ENCODE assay signal across 17 cellular contexts in the genomic region with DNA sequence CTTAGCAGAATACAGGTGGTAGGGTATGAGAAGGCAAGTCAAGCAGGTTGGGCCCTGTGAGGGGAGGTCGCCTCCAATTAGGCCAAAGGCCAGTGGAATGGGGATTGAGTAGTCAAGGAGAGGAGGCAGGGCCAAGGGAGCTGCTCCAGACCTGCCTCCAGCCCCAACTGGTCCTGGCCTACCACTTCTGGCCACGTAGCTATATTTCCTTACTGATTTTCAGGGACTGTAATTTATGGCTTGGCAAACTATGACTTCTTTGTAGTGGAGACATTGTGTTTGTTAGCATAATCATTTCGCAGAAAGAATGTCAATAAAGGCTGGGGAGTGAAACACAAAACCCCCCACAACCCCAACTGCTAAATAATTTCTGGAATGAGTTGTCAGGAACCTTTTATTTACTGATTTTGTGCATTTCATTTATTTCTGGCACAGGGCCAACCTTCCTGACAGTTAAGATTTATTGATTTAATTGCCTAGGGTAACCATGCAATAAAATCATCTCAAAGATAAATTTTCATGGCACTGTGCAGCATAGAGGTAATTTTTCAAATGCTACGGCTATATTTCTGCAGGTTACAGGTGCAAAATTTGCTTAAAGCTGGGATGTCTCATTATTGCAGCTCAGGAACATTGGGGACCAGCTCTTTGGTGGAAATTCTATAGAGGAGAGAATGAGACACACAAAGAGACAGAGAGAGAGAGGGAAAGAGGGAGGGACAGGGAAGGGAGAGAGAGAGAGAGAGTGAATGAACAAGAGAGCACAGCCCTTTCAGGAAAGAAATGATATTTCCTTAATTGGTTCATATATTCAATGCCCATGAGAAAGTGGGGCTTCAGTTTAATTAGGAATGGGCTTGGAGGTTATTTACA.
A peak's percentile ranks its signal among the peaks of the same experiment; 100 is the strongest.
DNase-seq lines count a peak whose midpoint lies in the region; ATAC-seq, FAIRE-seq and TF ChIP-seq lines count a peak whose summit lies in the region.
"Had no signal": no experiment of that assay in that cellular context is flagged by ENCODE, and none has a peak within 500 bp of the region (broad histone marks: within the 10 kb centered on the region; RNA-seq: fewer than 3 reads in every experiment).

No MANE protein-coding gene starts in this region.

- H3K27ac ChIP-seq in lower lobe of right lung: no peak overlapping the region
- H3K27ac ChIP-seq: SK-N-MC had no signal

- H3K4me1 ChIP-seq in lower lobe of right lung: no peaks in the 10 kb centered on the region

- H3K9me3 ChIP-seq in lower lobe of right lung: no peaks in the 10 kb centered on the region
- H3K9me3 ChIP-seq: MG63 had no signal

- H3K27me3 ChIP-seq in lower lobe of right lung (ENCODE audit: low read depth): no peaks in the 10 kb centered on the region
- H3K27me3 ChIP-seq: MG63 had no signal

- TF ChIP-seq CTCF in lower lobe of right lung (IDR thresholded peaks at IDR 0.05): no peak
- no peak for TF ChIP-seq CTCF in D721Med (IDR thresholded peaks at IDR 0.05; ENCODE audit: insufficient read depth, missing control alignments)

- DNase-seq in DMS153 treated with DMSO at 0.1 percent for 48 hours (lab: John Stamatoyannopoulos, UW; ENCODE audit: unreplicated experiment) (peak; percentile 70), NCI-H1417 treated with DMSO at 0.1 percent for 48 hours (lab: John Stamatoyannopoulos, UW) (peak; percentile 13), NCI-H748 (lab: John Stamatoyannopoulos, UW; ENCODE audit: unreplicated experiment) (peak; percentile 68), left kidney (ENCODE audit: low read depth, low spot score) (peak; percentile 29), KG1 (lab: John Stamatoyannopoulos, UW) (no peak), lower lobe of right lung (no peak), D721Med (ENCODE audit: insufficient read length, low spot score) (no peak)
- DNase-seq: AML-193, GF-D8, MG63, NCI-H1092 treated with DMSO at 0.1 percent for 48 hours, NCI-H446 treated with DMSO at 0.1 percent for 48 hours, PC-3, T-helper 1 cell had no signal

- FAIRE-seq in D721Med (lab: Jason Lieb, UNC): no peak
- FAIRE-seq: H1 had no signal

- H3K36me3 ChIP-seq in lower lobe of right lung: no peaks in the 10 kb centered on the region
- H3K36me3 ChIP-seq: MG63 had no signal

- ATAC-seq in lower lobe of right lung (no peak), HG03469 (IDR thresholded peaks at IDR 0.05; ENCODE audit: unreplicated experiment) (no peak)
- ATAC-seq: PC-3 had no signal

- H3K4me3 ChIP-seq in lower lobe of right lung: no peak overlapping the region
- H3K4me3 ChIP-seq: MG63, SK-N-MC had no signal

- intact Hi-C loops in lower lobe of right lung (cut with DNase I): no loop called here

Comparison
In these comparisons a context has a peak if more than half of its experiments do, and no peak if none do; other contexts are left out.
1. DNase-seq: peak in DMS153 treated with DMSO at 0.1 percent for 48 hours (single experiment), NCI-H1417 treated with DMSO at 0.1 percent for 48 hours (single experiment), NCI-H748 (single experiment) and left kidney (single experiment); none in KG1 (single experiment), lower lobe of right lung (single experiment) and D721Med (single experiment).